In the genomic region with DNA sequence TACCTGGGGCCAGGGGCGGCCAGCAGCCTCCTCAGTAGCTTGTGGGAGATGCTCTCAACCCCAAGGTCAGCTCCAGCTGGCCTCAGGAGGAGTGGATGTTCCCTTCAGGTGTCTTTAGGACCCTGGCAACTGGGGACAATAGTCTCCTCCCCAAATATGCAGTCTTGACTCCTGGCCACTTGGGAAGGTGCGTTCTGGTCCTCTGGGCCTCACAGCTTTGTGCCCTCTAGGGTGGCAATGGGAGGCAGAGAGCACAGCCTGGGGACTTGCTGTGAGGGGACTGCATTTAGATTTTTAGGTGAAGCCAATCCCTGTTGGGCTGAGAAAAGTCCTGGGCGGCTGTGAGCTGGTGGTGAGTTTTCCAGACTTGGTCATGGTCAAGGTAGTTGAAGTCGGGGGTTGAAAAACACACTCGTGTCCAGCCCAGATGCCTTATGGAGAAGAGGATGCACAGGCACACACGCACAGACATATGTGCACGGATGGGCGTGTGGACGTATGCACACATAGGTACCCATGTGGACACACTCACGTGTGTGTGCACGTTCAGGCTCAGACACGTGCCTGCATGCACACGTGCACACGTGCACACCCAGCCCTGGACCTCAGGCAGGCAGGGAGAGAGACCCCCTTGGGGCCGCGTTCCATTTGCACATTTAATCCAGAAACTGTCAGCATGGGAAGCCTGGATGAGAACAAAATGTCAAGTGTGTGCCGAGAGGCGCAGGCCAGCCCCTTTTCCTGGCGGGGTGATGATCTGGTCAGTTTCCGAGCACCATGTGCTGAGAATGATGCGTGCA, we compare ENCODE assay signal across 31 cellular contexts.
DNase-seq lines count a peak whose midpoint lies in the region; ATAC-seq, FAIRE-seq and TF ChIP-seq lines count a peak whose summit lies in the region.
"Had no signal": no experiment of that assay in that cellular context is flagged by ENCODE, and none has a peak within 500 bp of the region (broad histone marks: within the 10 kb centered on the region; RNA-seq: fewer than 3 reads in every experiment).

No MANE protein-coding gene starts in this region.

- H3K4me1 ChIP-seq in H1 (replicated peaks in 1 of 4; ENCODE audit: control insufficient read depth in 3 of 4, insufficient read depth in 4 of 4, low read length in 3 of 4), result peaks cover 0 to 3% (median 0%) of the 10 kb centered on the region in 4 experiments; a peak in 2 of 7 replicates
- no peaks in the 10 kb centered on the region for H3K4me1 ChIP-seq in lower lobe of right lung
- no peaks in the 10 kb centered on the region for H3K4me1 ChIP-seq in spleen
- H3K4me1 ChIP-seq: Caco-2, prostate gland had no signal

- H2AK5ac ChIP-seq in H1 (ENCODE audit: low read depth, low read length), result no peak overlapping the region

- no peak overlapping the region for H4K91ac ChIP-seq in H1 (replicated peaks; ENCODE audit: insufficient read length, low read length)

- ATAC-seq in lower lobe of right lung, result no peak
- no peak for ATAC-seq in HG02610 (IDR thresholded peaks at IDR 0.05; ENCODE audit: unreplicated experiment)
- ATAC-seq: activated T-helper 17 cell treated with anti-CD3 and anti-CD28 coated beads, Interleukin-2, amount 50 U/mL, for 72 hours; stimulated activated effector memory CD8-positive, alpha-beta T cell treated with anti-CD3 and anti-CD28 coated beads, Interleukin-12 subunit alpha, Interleukin-12 subunit beta, amount 100 ng/mL, for 72 hours had no signal

- H3K56ac ChIP-seq in H1 (replicated peaks; ENCODE audit: insufficient read length, low read depth, low read length), result no peak overlapping the region

- H4K20me1 ChIP-seq in H1 (replicated peaks in 1 of 2; ENCODE audit: control insufficient read depth in 1 of 2, insufficient read depth in 2 of 2, low read length in 2 of 2), result peaks cover 0 to 3% of the 10 kb centered on the region in 2 experiments

- no peak overlapping the region for H2BK20ac ChIP-seq in H1 (ENCODE audit: low read length)

- H3K4ac ChIP-seq in H1 (replicated peaks; ENCODE audit: insufficient read length, low read depth, low read length), result no peak overlapping the region

- no peak overlapping the region for H4K5ac ChIP-seq in H1 (ENCODE audit: insufficient read length, low read depth, low read length)

- no peaks in the 10 kb centered on the region for H3K79me1 ChIP-seq in H1 (ENCODE audit: low read depth, low read length)

- intact Hi-C loops in lower lobe of right lung (cut with DNase I) (no loop called here), spleen (cut with DNase I; ENCODE audit: low total_unique reads) (no loop called here)

- 89% methylated on average over 21 of the region's 21 CpGs; no CpG with 5 or more reads in 1 of the 2 experiments for WGBS in H1 (ENCODE audit: extremely low coverage in 1 of 2, insufficient coverage in 1 of 2, insufficient read length in 1 of 2, insufficient replicate concordance in 2 of 2, low coverage in 1 of 2, low lambda C conversion rate in 2 of 2, missing lambda C conversion rate in 1 of 2), 2 experiments
- WGBS in spleen, 5 donors, result 91 to 96% (median 94%) methylated on average over 20 to 21 of the region's 21 CpGs

- peak overlapping the region; percentile 21; the same call in 1 of the 2 replicates for H4K8ac ChIP-seq in H1 (ENCODE audit: extremely low read depth, insufficient read depth, low read length)

- CTCF ChIA-PET in H1 (lab: Charles Lee; ENCODE audit: partially characterized antibody), result interaction anchor here (0.6 to 14.3 kb wide), 6 partner anchors 9 to 455 kb away, joined by 3 to 521 read pairs (median 6); a partner anchor contains a TSS

- H2BK5ac ChIP-seq in H1 (ENCODE audit: low read depth, low read length), result no peak overlapping the region

- H3K18ac ChIP-seq in H1 (ENCODE audit: extremely low read depth, low read length), result no peak overlapping the region

- no peak overlapping the region for H2AFZ ChIP-seq in H1 (ENCODE audit: low read length)
- H2AFZ ChIP-seq: hepatocyte, PC-9 had no signal

- no peak for TF ChIP-seq CTCF in H1 (IDR thresholded peaks at IDR 0.05; ENCODE audit: control extremely low read depth in 1 of 3, insufficient read depth in 1 of 3, low read depth in 1 of 3, low read length in 3 of 3)
- TF ChIP-seq CTCF in lower lobe of right lung (IDR thresholded peaks at IDR 0.05), result no peak
- no peak for TF ChIP-seq CTCF in spleen (IDR thresholded peaks at IDR 0.05 in 8 of 11, conservative IDR thresholded peaks at IDR 0.05 in 3 of 11)

- TF ChIP-seq POLR2A in H1 (IDR thresholded peaks at IDR 0.05; ENCODE audit: control extremely low read depth in 1 of 2, low read depth in 2 of 2, low read length in 2 of 2), result no peak
- no peak for TF ChIP-seq POLR2A in spleen (IDR thresholded peaks at IDR 0.05)

- POLR2A ChIA-PET in H1 (lab: Charles Lee; ENCODE audit: partially characterized antibody), result no interaction called here

- H2BK12ac ChIP-seq in H1 (ENCODE audit: low read depth, low read length), result 0 out of 2 replicates have a peak overlapping the region, but pooled peaks have one; percentile 60

- no peak overlapping the region for H3K4me2 ChIP-seq in H1 (ENCODE audit: insufficient read depth in 1 of 2, low read depth in 2 of 2, low read length in 2 of 2)
- H3K4me2 ChIP-seq: hepatocyte, PC-9 had no signal

- no peaks in the 10 kb centered on the region for H3K36me3 ChIP-seq in H1 (ENCODE audit: control insufficient read depth in 2 of 4, insufficient read depth in 4 of 4, low read length in 3 of 4)
- no peaks in the 10 kb centered on the region for H3K36me3 ChIP-seq in lower lobe of right lung
- H3K36me3 ChIP-seq in spleen, result no peaks in the 10 kb centered on the region
- H3K36me3 ChIP-seq: prostate gland had no signal

- peak; percentile 59 for DNase-seq in activated effector memory CD4-positive, alpha-beta T cell treated with anti-CD3 and anti-CD28 coated beads, Interleukin-2, amount 50 U/mL, for 16 hours
- DNase-seq in activated effector memory CD4-positive, alpha-beta T cell treated with Interleukin-2 at 50 U/mL for 16 hours, result no peak
- DNase-seq in H1 (ENCODE audit: low read depth in 1 of 2, low spot score in 2 of 2) (no peak), lower lobe of right lung (peak; percentile 31), spleen (peak; percentile 53), NCI-H69 (lab: John Stamatoyannopoulos, UW) (no peak), SHP77 treated with DMSO at 0.1 percent for 48 hours (lab: John Stamatoyannopoulos, UW) (no peak)
- DNase-seq: activated CD4-positive, alpha-beta T cell treated with anti-CD3 and anti-CD28 coated beads, Interleukin-2, amount 10 ng/mL, durations not matched to agents 7 days and 5 days; DMS79; effector memory CD4-positive, alpha-beta T cell; foreskin fibroblast; GF-D8; immature natural killer cell; NCI-H1694; NCI-H2171; NCI-H524; NK-92 treated with Interleukin-12 subunit alpha and Interleukin-12 subunit beta, amount 100 ng/mL, for 24 hours; PC-9; small intestine; stimulated activated CD4-positive, alpha-beta T cell treated with anti-CD3 and anti-CD28 coated beads, Interleukin-2, amount 100 ng/mL, for 48 hours; substantia nigra had no signal

- H3K27me3 ChIP-seq in H1 (replicated peaks in 1 of 4; ENCODE audit: control insufficient read depth in 3 of 4, extremely low read depth in 1 of 4, insufficient read depth in 3 of 4, low read length in 3 of 4) (peaks cover 1 to 61% (median 32%) of the 10 kb centered on the region in 4 experiments), lower lobe of right lung (ENCODE audit: low read depth) (no peaks in the 10 kb centered on the region), spleen (replicated peaks in 1 of 7) (no peaks in the 10 kb centered on the region)
- H3K27me3 ChIP-seq: hepatocyte had no signal

- TF ChIP-seq RAD21 in H1 (IDR thresholded peaks at IDR 0.05 in 1 of 2, conservative IDR thresholded peaks at IDR 0.05 in 1 of 2; ENCODE audit: low read depth in 2 of 2, low read length in 2 of 2), result no peak

- no peak overlapping the region for H3K9ac ChIP-seq in H1 (replicated peaks in 1 of 4; ENCODE audit: extremely low read depth in 1 of 4, low read depth in 3 of 4, low read length in 3 of 4)

- H3K79me2 ChIP-seq in H1 (ENCODE audit: control insufficient read depth in 1 of 2, insufficient read depth in 2 of 2, low read length in 2 of 2), result no peaks in the 10 kb centered on the region
- H3K79me2 ChIP-seq: hepatocyte had no signal

- H3K23ac ChIP-seq in H1 (ENCODE audit: insufficient read length), result no peak overlapping the region

- H2BK120ac ChIP-seq in H1 (replicated peaks; ENCODE audit: low read depth, low read length), result no peak overlapping the region

- H3K23me2 ChIP-seq in H1 (ENCODE audit: low read depth, low read length), result no peaks in the 10 kb centered on the region

- no peak overlapping the region for H3K14ac ChIP-seq in H1 (ENCODE audit: insufficient read length)

- TF ChIP-seq EP300 in H1 (IDR thresholded peaks at IDR 0.05; ENCODE audit: borderline replicate concordance in 1 of 2, low read depth in 2 of 2, low read length in 2 of 2), result no peak

- no peaks in the 10 kb centered on the region for H3K9me3 ChIP-seq in H1 (ENCODE audit: insufficient read depth in 2 of 2, low read depth in 1 of 2, low read length in 1 of 2)
- H3K9me3 ChIP-seq in lower lobe of right lung, result no peaks in the 10 kb centered on the region
- no peaks in the 10 kb centered on the region for H3K9me3 ChIP-seq in spleen
- H3K9me3 ChIP-seq: Caco-2, prostate gland had no signal

- H3K27ac ChIP-seq in H1 (ENCODE audit: low read depth, low read length), result no peak overlapping the region
- no peak overlapping the region for H3K27ac ChIP-seq in lower lobe of right lung
- no peak overlapping the region for H3K27ac ChIP-seq in spleen
- H3K27ac ChIP-seq: hepatocyte, PC-9, prostate gland, SK-N-MC had no signal

- no peak for FAIRE-seq in H1 (lab: Jason Lieb, UNC)
- FAIRE-seq: A204.1, colon, small intestine, urothelium cell line had no signal

- H2BK15ac ChIP-seq in H1 (ENCODE audit: low read length), result 0 out of 2 replicates have a peak overlapping the region, but pooled peaks have one; percentile 40

- H3K4me3 ChIP-seq in H1 (ENCODE audit: extremely low read depth in 1 of 4, insufficient read depth in 2 of 4, low read depth in 3 of 4, low read length in 4 of 4), result no peak overlapping the region
- H3K4me3 ChIP-seq in lower lobe of right lung, result no peak overlapping the region
- no peak overlapping the region for H3K4me3 ChIP-seq in spleen
- H3K4me3 ChIP-seq: hepatocyte, PC-9, prostate gland, SK-N-MC had no signal

TF ChIP-seq in H1, 55 proteins besides CTCF, POLR2A, EP300 and RAD21 (continues in another document):
- TF ChIP-seq TBP (IDR thresholded peaks at IDR 0.05; ENCODE audit: low read depth, low read length) (no peak), SUZ12 (IDR thresholded peaks at IDR 0.05; ENCODE audit: low read length) (no peak), CHD1 (IDR thresholded peaks at IDR 0.05; ENCODE audit: low read depth, low read length) (no peak), POU5F1 (IDR thresholded peaks at IDR 0.05; ENCODE audit: low read depth, low read length) (no peak), HDAC6 (IDR thresholded peaks at IDR 0.05; ENCODE audit: low read depth, low read length) (no peak), KDM1A (IDR thresholded peaks at IDR 0.05; ENCODE audit: borderline replicate concordance, low read length) (no peak), ASH2L (IDR thresholded peaks at IDR 0.05; ENCODE audit: low read length) (no peak)
- TF ChIP-seq, protein P1, sequence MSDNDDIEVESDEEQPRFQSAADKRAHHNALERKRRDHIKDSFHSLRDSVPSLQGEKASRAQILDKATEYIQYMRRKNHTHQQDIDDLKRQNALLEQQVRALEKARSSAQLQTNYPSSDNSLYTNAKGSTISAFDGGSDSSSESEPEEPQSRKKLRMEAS (IDR thresholded peaks at IDR 0.05), result no peak

Comparison
In these comparisons a context has a peak if more than half of its experiments do, and no peak if none do; other contexts are left out.
1. DNase-seq: peak in activated effector memory CD4-positive, alpha-beta T cell treated with anti-CD3 and anti-CD28 coated beads, Interleukin-2, amount 50 U/mL, for 16 hours (single experiment), lower lobe of right lung (single experiment) and spleen (single experiment); none in activated effector memory CD4-positive, alpha-beta T cell treated with Interleukin-2 at 50 U/mL for 16 hours (single experiment), H1 (0 of 2), NCI-H69 (single experiment) and SHP77 treated with DMSO at 0.1 percent for 48 hours (single experiment).